ENCODE assay signal across 8 cellular contexts in the genomic region with DNA sequence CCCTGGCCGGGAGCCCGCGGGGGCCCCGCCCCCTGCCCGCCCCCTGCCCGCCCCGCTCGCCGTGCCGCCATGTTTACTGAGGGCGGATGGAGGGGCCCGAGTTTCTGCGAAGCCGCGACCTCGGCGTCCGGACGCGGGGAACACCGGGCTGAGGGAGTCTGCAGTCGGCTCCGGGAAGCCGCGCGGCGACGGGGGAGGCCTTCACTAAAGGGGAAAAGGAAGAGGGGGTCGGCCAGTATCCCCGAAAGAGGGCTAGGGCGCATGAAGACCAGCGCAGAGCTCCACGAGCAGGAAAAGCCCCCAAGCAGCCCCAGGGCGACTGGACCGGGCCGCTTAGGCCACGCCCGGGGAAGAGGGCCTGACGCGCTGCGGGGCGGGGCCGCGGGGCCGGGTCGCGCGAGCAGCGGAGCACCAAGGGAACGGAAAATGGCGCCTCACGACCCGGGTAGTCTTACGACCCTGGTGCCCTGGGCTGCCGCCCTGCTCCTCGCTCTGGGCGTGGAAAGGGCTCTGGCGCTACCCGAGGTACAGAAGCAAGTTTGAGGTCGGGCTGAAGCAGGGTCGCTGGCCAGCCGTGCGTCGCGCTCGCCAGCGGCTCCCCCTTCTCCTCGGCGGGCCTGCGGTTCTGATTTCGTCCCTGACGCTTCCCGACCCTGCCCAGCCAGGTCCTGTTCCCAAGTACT. TPM values are rescaled to one million over a fixed set of nuclear protein-coding genes. Genes with fewer than 3 reads are reported as not detected.
DNase-seq lines count a peak whose midpoint lies in the region; ATAC-seq and TF ChIP-seq lines count a peak whose summit lies in the region.

A gene with protein sequence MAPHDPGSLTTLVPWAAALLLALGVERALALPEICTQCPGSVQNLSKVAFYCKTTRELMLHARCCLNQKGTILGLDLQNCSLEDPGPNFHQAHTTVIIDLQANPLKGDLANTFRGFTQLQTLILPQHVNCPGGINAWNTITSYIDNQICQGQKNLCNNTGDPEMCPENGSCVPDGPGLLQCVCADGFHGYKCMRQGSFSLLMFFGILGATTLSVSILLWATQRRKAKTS (plus strand): TSS at position 99 of the 683 bp plus-strand sequence. CDS start 328 bp downstream, at position 427.
A gene (minus strand): TSS at position 326 of the 683 bp plus-strand sequence. CDS start 4,618 bp downstream, outside the sequence.

- peak; percentile 91 for TF ChIP-seq POLR2A in uterus (IDR thresholded peaks at IDR 0.05)

- H3K36me3 ChIP-seq in ascending aorta, result peaks cover 4 to 29% of the 10 kb centered on the region in 2 donors
- peaks cover 19% of the 10 kb centered on the region for H3K36me3 ChIP-seq in rectal smooth muscle tissue (ENCODE audit: control insufficient read depth, insufficient read depth, low read length)
- no peaks in the 10 kb centered on the region for H3K36me3 ChIP-seq in uterus

- H3K4me3 ChIP-seq in ascending aorta, result peak within 1 kb of the TSS; percentile 72 to 77
- H3K4me3 ChIP-seq in right cardiac atrium (ENCODE audit: low read length), result peak within 1 kb of the TSS; percentile 91
- H3K4me3 ChIP-seq in rectal smooth muscle tissue (ENCODE audit: low read length), result peak within 1 kb of the TSS; percentile 97
- H3K4me3 ChIP-seq in uterus, result peak within 1 kb of the TSS; percentile 72 to 81

- peak within 1 kb of the TSS; percentile 95 for H3K9ac ChIP-seq in rectal smooth muscle tissue (ENCODE audit: low read length)

- DNase-seq in NCI-H2029 (lab: John Stamatoyannopoulos, UW) (peak; percentile 63), T-helper 22 cell (ENCODE audit: low read depth) (peak; percentile 79), ascending aorta (ENCODE audit: low spot score in 2 of 2) (peak; percentile 35 to 93), right cardiac atrium (peak; percentile 90 to 96 (median 95)), uterus (peak; percentile 81 to 87)

- no peaks in the 10 kb centered on the region for H3K9me3 ChIP-seq in ascending aorta
- H3K9me3 ChIP-seq in right cardiac atrium (ENCODE audit: control insufficient read depth, low read length), result no peaks in the 10 kb centered on the region
- H3K9me3 ChIP-seq in uterus, result no peaks in the 10 kb centered on the region

- peak; percentile 67 for ATAC-seq in GM18517 (IDR thresholded peaks at IDR 0.05; ENCODE audit: unreplicated experiment)
- peak; percentile 87 for ATAC-seq in HG02981 (IDR thresholded peaks at IDR 0.05; ENCODE audit: unreplicated experiment)
- peak; percentile 97 to 98 for ATAC-seq in right cardiac atrium

- no peak for TF ChIP-seq CTCF in ascending aorta (IDR thresholded peaks at IDR 0.05)
- no peak for TF ChIP-seq CTCF in uterus (IDR thresholded peaks at IDR 0.05)

- under 1% methylated on average over 73 of the region's 73 CpGs for WGBS in right cardiac atrium

- H3K27me3 ChIP-seq in ascending aorta, result no peaks in the 10 kb centered on the region
- H3K27me3 ChIP-seq in right cardiac atrium (ENCODE audit: control insufficient read depth, insufficient read depth), result no peaks in the 10 kb centered on the region
- no peaks in the 10 kb centered on the region for H3K27me3 ChIP-seq in rectal smooth muscle tissue (ENCODE audit: control insufficient read depth, insufficient read depth, low read length)
- H3K27me3 ChIP-seq in uterus, result no peaks in the 10 kb centered on the region

- intact Hi-C loops in ascending aorta (cut with DNase I) (loop anchor here (2.0 to 10.0 kb wide), 5 partner anchors 125 to 1537 kb away; a partner anchor contains a TSS), right cardiac atrium (cut with DNase I) (no loop called here), uterus (cut with DNase I; ENCODE audit: low total_unique reads) (no loop called here)

- H3K4me1 ChIP-seq in ascending aorta (peaks cover 11 to 19% of the 10 kb centered on the region in 2 donors), right cardiac atrium (ENCODE audit: control insufficient read depth, insufficient read depth, low read length) (peaks cover 2% of the 10 kb centered on the region), rectal smooth muscle tissue (ENCODE audit: control insufficient read depth, insufficient read depth, low read length) (peaks cover 14% of the 10 kb centered on the region), uterus (peaks cover 0 to 11% of the 10 kb centered on the region in 2 donors)

- H3K27ac ChIP-seq in ascending aorta, result peak within 1 kb of the TSS; percentile 94 to 98
- peak within 1 kb of the TSS; percentile 96 for H3K27ac ChIP-seq in right cardiac atrium (ENCODE audit: low read length)
- H3K27ac ChIP-seq in rectal smooth muscle tissue (ENCODE audit: low read depth, low read length), result peak within 1 kb of the TSS; percentile 96
- H3K27ac ChIP-seq in uterus, result peak within 1 kb of the TSS; percentile 86 to 99

RNA-seq across cellular contexts. Expression of the first gene that starts in this region (rescaled TPM):
- 284 TPM for total RNA-seq in ascending aorta
- 100 to 1,000 TPM; 124 to 177 (median 144) TPM for total RNA-seq in right cardiac atrium
- 256 TPM for polyA plus RNA-seq in right cardiac atrium
- total RNA-seq in uterus, result 100 to 1,000 TPM; 105 to 235 (median 144) TPM

RNA-seq across cellular contexts. Expression of the second gene that starts in this region (rescaled TPM):
- 85.7 TPM for total RNA-seq in ascending aorta
- 10 to 100 TPM in 3 of 4 donors, 1 to 10 TPM in 1; 8.1 to 14.1 (median 12.8) TPM for total RNA-seq in right cardiac atrium
- polyA plus RNA-seq in right cardiac atrium, result 7.8 TPM
- 10 to 100 TPM; 20.5 to 69.7 (median 60.5) TPM for total RNA-seq in uterus

Comparison
In these comparisons a context has a peak if more than half of its experiments do, and no peak if none do; other contexts are left out.
1. Peak in every context shown above with its lines: DNase-seq, ATAC-seq, H3K4me3 ChIP-seq and H3K27ac ChIP-seq.